Comparison of ENCODE assay signal across 8 cellular contexts in the genomic region with DNA sequence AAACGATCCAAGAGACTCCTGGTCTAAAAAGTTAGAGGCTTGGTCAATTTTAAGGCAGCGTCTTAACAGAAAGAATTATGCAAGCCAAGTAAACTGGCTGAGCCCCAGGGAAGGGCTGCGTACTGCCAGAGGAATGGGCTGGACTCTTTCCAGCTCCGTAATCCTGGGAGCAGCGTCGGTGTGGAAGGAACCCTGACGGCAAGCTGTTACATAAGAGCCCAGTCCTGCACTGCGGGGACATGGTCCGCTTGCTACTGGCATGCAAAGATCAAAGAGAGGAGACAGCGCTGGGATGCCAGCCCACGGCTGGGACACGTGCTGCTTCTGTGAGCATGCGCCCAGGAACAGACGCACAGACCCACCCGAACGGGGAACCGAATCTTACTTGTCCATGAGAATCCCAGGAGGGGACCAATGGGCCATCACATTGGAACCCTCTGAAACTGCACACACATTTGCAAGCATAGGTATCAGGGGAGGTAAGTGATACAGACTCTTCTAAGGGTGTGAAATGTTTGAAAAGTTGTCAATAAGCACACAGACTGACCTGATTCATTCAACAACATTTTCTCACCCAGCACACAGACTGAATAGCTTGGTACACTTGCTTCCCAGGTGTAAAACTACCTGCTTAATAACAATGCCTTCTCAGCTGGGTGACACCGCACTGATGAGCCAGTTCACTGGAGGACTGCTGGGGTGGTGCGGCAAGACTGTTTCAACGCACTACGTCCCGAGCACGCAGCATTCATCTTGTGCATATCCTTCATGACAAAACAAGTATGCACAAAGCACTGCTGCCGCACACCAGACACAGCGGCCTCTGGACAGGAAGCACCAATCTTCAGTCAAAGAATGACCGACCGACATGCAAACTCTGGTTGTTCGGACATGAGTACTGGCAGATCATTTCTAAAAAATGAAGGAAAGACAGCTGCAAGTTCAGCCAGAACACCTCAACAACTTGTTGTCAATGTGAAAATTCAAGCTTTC.
DNase-seq lines count a peak whose midpoint lies in the region; ATAC-seq, FAIRE-seq and TF ChIP-seq lines count a peak whose summit lies in the region.

No MANE protein-coding gene starts in this region.

- H3K27me3 Mint-ChIP-seq in CD14-positive monocyte (ENCODE audit: low read depth in 3 of 3) = no peaks in the 10 kb centered on the region

- no peaks in the 10 kb centered on the region for H3K9me3 Mint-ChIP-seq in CD14-positive monocyte

- H3K36me3 Mint-ChIP-seq in CD14-positive monocyte = peaks cover 13 to 59% of the 10 kb centered on the region in 2 donors

- TF ChIP-seq CTCF in CD14-positive monocyte (IDR thresholded peaks at IDR 0.05) = no peak

- no peak overlapping the region for H3K4me3 Mint-ChIP-seq in CD14-positive monocyte

- H3K27me3 ChIP-seq in ectodermal cell (ENCODE audit: control insufficient read depth, insufficient read depth, low read length, poor library complexity, severe bottlenecking) = no peaks in the 10 kb centered on the region

- DNase-seq in CD14-positive monocyte (ENCODE audit: low spot score) (no peak), NCI-H226 (peak; percentile 95), midbrain (lab: John Stamatoyannopoulos, UW) (peak; percentile 86), urothelium cell line (ENCODE audit: low spot score) (peak; percentile 85), erythroblast (lab: John Stamatoyannopoulos, UW) (no peak)
- DNase-seq in stimulated activated CD4-positive, alpha-beta T cell treated with anti-CD3 and anti-CD28 coated beads, Interleukin-4, amount 100 ng/mL, for 1 hour = no peak

- peak overlapping the region in 4 of 7 donors; percentile 28 to 72 (median 52) for H3K27ac Mint-ChIP-seq in CD14-positive monocyte

- peaks cover 3% of the 10 kb centered on the region for H3K4me1 ChIP-seq in ectodermal cell (ENCODE audit: control insufficient read depth, insufficient read depth, low read length)

- 91 to 92% methylated on average over 28 of the region's 28 CpGs for WGBS in ectodermal cell, 2 experiments

- ATAC-seq in GM18861 (IDR thresholded peaks at IDR 0.05; ENCODE audit: unreplicated experiment) = no peak

- peaks cover 5% of the 10 kb centered on the region for H3K36me3 ChIP-seq in ectodermal cell (ENCODE audit: control insufficient read depth, insufficient read depth, low read length)

- peaks cover 19% of the 10 kb centered on the region for H3K4me1 Mint-ChIP-seq in CD14-positive monocyte

- no peak for FAIRE-seq in urothelium cell line (lab: Jason Lieb, UNC)

- TF ChIP-seq POLR2A in erythroblast (IDR thresholded peaks at IDR 0.05; ENCODE audit: low read length) = no peak

- intact Hi-C loops in CD14-positive monocyte (cut with micrococcal nuclease) = no loop called here

- no peak overlapping the region for H3K4me3 ChIP-seq in ectodermal cell (ENCODE audit: insufficient read depth, low read depth, low read length)

- no peaks in the 10 kb centered on the region for H3K9me3 ChIP-seq in ectodermal cell (ENCODE audit: control insufficient read depth, low read length)

- peak overlapping the region; percentile 66 for H3K27ac ChIP-seq in ectodermal cell (ENCODE audit: insufficient read depth, low read depth, low read length, poor library complexity, severe bottlenecking)

Comparison
In these comparisons a context has a peak if more than half of its experiments do, and no peak if none do; other contexts are left out.
1. DNase-seq: peak in NCI-H226 (single experiment), midbrain (single experiment) and urothelium cell line (single experiment); none in CD14-positive monocyte (single experiment), erythroblast (0 of 2) and stimulated activated CD4-positive, alpha-beta T cell treated with anti-CD3 and anti-CD28 coated beads, Interleukin-4, amount 100 ng/mL, for 1 hour (single experiment).